ENCODE assay signal across 29 cellular contexts in genomic region chrX:20171887-20172286, GRCh38. TPM values are rescaled to one million over a fixed set of nuclear protein-coding genes. Genes with fewer than 3 reads are reported as not detected.
"Had no signal": no experiment of that assay in that cellular context is flagged by ENCODE, and none has a peak within 500 bp of the region (broad histone marks: within the 10 kb centered on the region; RNA-seq: fewer than 3 reads in every experiment).

No MANE protein-coding gene starts in this region.

- H3K4me3 ChIP-seq: neural progenitor cell, ovary, psoas muscle, right lobe of liver, sigmoid colon, stomach, thoracic aorta, thyroid gland, tibial nerve, upper lobe of left lung, vagina had no signal

- H3K27me3 ChIP-seq: neural progenitor cell, ovary, right lobe of liver, sigmoid colon, stomach, thyroid gland, upper lobe of left lung, vagina had no signal

- H3K4me1 Mint-ChIP-seq: nephron; neural progenitor cell; stimulated activated effector memory CD8-positive, alpha-beta T cell treated with anti-CD3 and anti-CD28 coated beads, Interleukin-12 subunit alpha, Interleukin-12 subunit beta, amount 100 ng/mL, for 72 hours; stimulated activated naive B cell treated with anti-CD40 and anti-IgM and Interleukin-4, amounts not matched to agents 10 μg/mL and 1 μg/mL and 100 μg/mL, for 72 hours had no signal

- H3K36me3 ChIP-seq: ovary had no signal

- H3K4me2 ChIP-seq: neural progenitor cell had no signal

- FAIRE-seq: small intestine, urothelium cell line had no signal

- H3K27me3 Mint-ChIP-seq: progenitor cell of endocrine pancreas; stimulated activated naive B cell treated with anti-CD40 and anti-IgM and Interleukin-4, amounts not matched to agents 10 μg/mL and 1 μg/mL and 100 μg/mL, for 72 hours; stimulated activated naive CD8-positive, alpha-beta T cell treated with anti-CD3 and anti-CD28 coated beads, Interleukin-15, Interleukin-2, amounts not matched to agents 100 ng/mL and 50 ng/mL, for 24 hours had no signal

- H3K4me1 ChIP-seq: neural progenitor cell, parathyroid adenoma, psoas muscle, right lobe of liver, sigmoid colon, stomach, thyroid gland, tibial nerve, upper lobe of left lung, vagina had no signal

- H3K36me3 Mint-ChIP-seq: natural killer cell, neural progenitor cell had no signal

- H3K9me3 ChIP-seq: ovary, psoas muscle, right lobe of liver, sigmoid colon, stomach, thoracic aorta, thyroid gland, tibial nerve, upper lobe of left lung, vagina had no signal

- H3K4me3 Mint-ChIP-seq: natural killer cell; nephron; neural progenitor cell; stimulated activated effector memory CD8-positive, alpha-beta T cell treated with anti-CD3 and anti-CD28 coated beads, Interleukin-12 subunit alpha, Interleukin-12 subunit beta, amount 100 ng/mL, for 72 hours; stimulated activated naive B cell treated with anti-CD40 and anti-IgM and Interleukin-4, amounts not matched to agents 10 μg/mL and 1 μg/mL and 100 μg/mL, for 72 hours; stimulated activated naive CD8-positive, alpha-beta T cell treated with anti-CD3 and anti-CD28 coated beads, Interleukin-15, Interleukin-2, amounts not matched to agents 100 ng/mL and 50 ng/mL, for 24 hours had no signal

- H3K9me3 Mint-ChIP-seq: natural killer cell; nephron; neural progenitor cell; stimulated activated effector memory CD8-positive, alpha-beta T cell treated with anti-CD3 and anti-CD28 coated beads, Interleukin-12 subunit alpha, Interleukin-12 subunit beta, amount 100 ng/mL, for 72 hours; stimulated activated naive B cell treated with anti-CD40 and anti-IgM and Interleukin-4, amounts not matched to agents 10 μg/mL and 1 μg/mL and 100 μg/mL, for 72 hours; stimulated activated naive CD8-positive, alpha-beta T cell treated with anti-CD3 and anti-CD28 coated beads, Interleukin-15, Interleukin-2, amounts not matched to agents 100 ng/mL and 50 ng/mL, for 24 hours had no signal

- H3K27ac ChIP-seq: neural progenitor cell, ovary, parathyroid adenoma, psoas muscle, right lobe of liver, sigmoid colon, stomach, thoracic aorta, thyroid gland, tibial nerve, upper lobe of left lung, vagina had no signal

- H3K79me2 ChIP-seq: parathyroid adenoma had no signal

- H3K9ac ChIP-seq: neural progenitor cell, parathyroid adenoma had no signal

- H3K27ac Mint-ChIP-seq: natural killer cell; nephron; neural progenitor cell; progenitor cell of endocrine pancreas; stimulated activated effector memory CD8-positive, alpha-beta T cell treated with anti-CD3 and anti-CD28 coated beads, Interleukin-12 subunit alpha, Interleukin-12 subunit beta, amount 100 ng/mL, for 72 hours; stimulated activated naive B cell treated with anti-CD40 and anti-IgM and Interleukin-4, amounts not matched to agents 10 μg/mL and 1 μg/mL and 100 μg/mL, for 72 hours; stimulated activated naive CD8-positive, alpha-beta T cell treated with anti-CD3 and anti-CD28 coated beads, Interleukin-15, Interleukin-2, amounts not matched to agents 100 ng/mL and 50 ng/mL, for 24 hours had no signal

- DNase-seq: natural killer cell; occipital lobe; ovary; posterior cingulate gyrus; psoas muscle; right lobe of liver; sigmoid colon; small intestine; stimulated activated CD4-positive, alpha-beta T cell treated with anti-CD3 and anti-CD28 coated beads, Interleukin-15, amount 100 ng/mL, for 24 hours; stimulated activated CD4-positive, alpha-beta T cell treated with anti-CD3 and anti-CD28 coated beads, Interleukin-2, amount 100 ng/mL, for 24 hours; stimulated activated CD4-positive, alpha-beta T cell treated with anti-CD3 and anti-CD28 coated beads, Interleukin-2, amount 100 ng/mL, for 48 hours; stimulated activated CD4-positive, alpha-beta T cell treated with anti-CD3 and anti-CD28 coated beads, Interleukin-4, amount 100 ng/mL, for 24 hours; stimulated activated naive B cell treated with anti-CD40 and anti-IgM and Interleukin-4, amounts not matched to agents 10 μg/mL and 1 μg/mL and 100 μg/mL, for 72 hours; stimulated activated naive CD4-positive, alpha-beta T cell treated with Interleukin-2 at 50 U/mL for 16 hours; stomach; thyroid gland; trophoblast cell; upper lobe of left lung had no signal

- ATAC-seq: natural killer cell; psoas muscle; right lobe of liver; stimulated activated effector memory CD8-positive, alpha-beta T cell treated with anti-CD3 and anti-CD28 coated beads, Interleukin-12 subunit alpha, Interleukin-12 subunit beta, amount 100 ng/mL, for 72 hours; stimulated activated naive B cell treated with anti-CD40 and anti-IgM and Interleukin-4, amounts not matched to agents 10 μg/mL and 1 μg/mL and 100 μg/mL, for 72 hours had no signal

- H2AFZ ChIP-seq: neural progenitor cell, parathyroid adenoma had no signal

RNA-seq across cellular contexts. Expression of gene MAP7D2, which starts 55.2 kb away (rescaled TPM):
- total RNA-seq: skeletal muscle tissue had no signal
